In genomic region chr9:120713257-120714087, GRCh38 we compare ENCODE assay signal across 8 cellular contexts. TPM values are rescaled to one million over a fixed set of nuclear protein-coding genes. Genes with fewer than 3 reads are reported as not detected.
DNase-seq lines count a peak whose midpoint lies in the region; TF ChIP-seq lines count a peak whose summit lies in the region.

No MANE protein-coding gene starts in this region.

- TF ChIP-seq CTCF in cardiac fibroblast (IDR thresholded peaks at IDR 0.05; ENCODE audit: low read depth, low read length), result peak; percentile 20
- no peak for TF ChIP-seq CTCF in lower leg skin (IDR thresholded peaks at IDR 0.05)

- WGBS in lower leg skin, 2 donors, result 1 to 2% methylated on average over 47 to 50 of the region's 50 CpGs

- 0 out of 2 replicates have a peak, but pooled peaks cover 3% of the 10 kb centered on the region for H3K9me3 ChIP-seq in SJSA1 (replicated peaks)

- peak overlapping the region; percentile 89 for H3K4me3 ChIP-seq in SJSA1
- H3K4me3 ChIP-seq in cardiac fibroblast (replicated peaks in 1 of 2; ENCODE audit: low read depth in 2 of 2, low read length in 2 of 2), result peak overlapping the region; percentile 78
- H3K4me3 ChIP-seq in lower leg skin (ENCODE audit: low read depth, poor library complexity, severe bottlenecking), result peak overlapping the region; percentile 78

- no peak overlapping the region for H3K27ac ChIP-seq in SJSA1

- TF ChIP-seq POLR2A in lower leg skin (IDR thresholded peaks at IDR 0.05), result no peak

- intact Hi-C loops in lower leg skin (cut with DNase I; ENCODE audit: low total_unique reads), result loop anchor here (10.0 kb wide), 1 partner anchor 99 kb away; no protein-coding TSS in a partner anchor

- no peaks in the 10 kb centered on the region for H3K27me3 ChIP-seq in SJSA1 (replicated peaks)

- peaks cover 5% of the 10 kb centered on the region; the same call in 1 of the 2 replicates for H3K36me3 ChIP-seq in SJSA1

- peaks cover 25% of the 10 kb centered on the region for H3K4me1 ChIP-seq in SJSA1 (replicated peaks)

- DNase-seq in NCI-H2171 treated with DMSO at 0.1 percent for 48 hours (lab: John Stamatoyannopoulos, UW), result peak; percentile 48
- DNase-seq in NCI-H2171 (lab: John Stamatoyannopoulos, UW), result no peak
- DNase-seq in SJSA1 (ENCODE audit: low read depth in 1 of 2, low spot score in 2 of 2), result peak in 1 of 2 experiments; percentile 9
- DNase-seq in cardiac fibroblast (ENCODE audit: low read depth in 2 of 2), result no peak
- peak in 1 of 2 donors; percentile 90 for DNase-seq in lower leg skin (ENCODE audit: low spot score in 2 of 2)
- peak; percentile 64 for DNase-seq in superior temporal gyrus (ENCODE audit: extremely low spot score)
- DNase-seq in ureter (ENCODE audit: low spot score), result no peak
- DNase-seq in T1000 (lab: John Stamatoyannopoulos, UW), result no peak

RNA-seq across cellular contexts. Expression of gene MEGF9, which starts 0.8 kb away (rescaled TPM):
- total RNA-seq in SJSA1 (2014; rRNA removed; shearing (Covaris generic)), result 5.1 TPM in 2 replicates
- total RNA-seq in lower leg skin (10 to 100 TPM; 49.0 to 59.0 (median 57.0) TPM), ureter (22.3 TPM)

Comparison
In these comparisons a context has a peak if more than half of its experiments do, and no peak if none do; other contexts are left out.
1. DNase-seq: peak in NCI-H2171 treated with DMSO at 0.1 percent for 48 hours (single experiment) and superior temporal gyrus (single experiment); none in NCI-H2171 (single experiment), cardiac fibroblast (0 of 2), ureter (single experiment) and T1000 (single experiment).
2. Peak in every context shown above with its lines, with median percentiles within 50 percentile points of each other: H3K4me3 ChIP-seq.